ENCODE assay signal across 14 cellular contexts in the genomic region with DNA sequence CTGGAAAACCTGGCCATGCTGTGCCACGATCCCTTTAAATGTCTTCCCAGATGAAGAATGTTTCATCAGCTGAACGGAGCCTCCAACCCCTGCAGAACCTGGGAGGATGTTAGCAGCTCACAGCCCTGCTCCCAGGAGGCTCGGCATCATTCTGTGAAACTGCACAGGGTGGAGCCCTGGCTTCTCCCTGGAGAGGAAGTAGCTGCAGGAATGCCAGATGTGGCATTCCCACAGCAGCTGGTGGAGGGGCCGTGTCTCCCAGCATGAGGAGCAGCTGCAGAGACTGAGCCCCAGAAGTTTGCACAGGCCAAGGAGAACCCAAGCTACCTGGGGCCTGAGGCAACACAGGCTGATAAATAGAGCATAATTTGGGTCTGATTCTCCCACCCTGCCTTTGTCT.
DNase-seq lines count a peak whose midpoint lies in the region; ATAC-seq, FAIRE-seq and TF ChIP-seq lines count a peak whose summit lies in the region.
"Had no signal": no experiment of that assay in that cellular context is flagged by ENCODE, and none has a peak within 500 bp of the region (broad histone marks: within the 10 kb centered on the region; RNA-seq: fewer than 3 reads in every experiment).

No MANE protein-coding gene starts in this region.

- 39% methylated on average over 2 of the region's 4 CpGs; no CpG with 5 or more reads in 1 of the 2 experiments for WGBS in IMR-90 (ENCODE audit: extremely low coverage in 2 of 2, insufficient read length in 1 of 2), 2 experiments

- no peak overlapping the region for H3K56ac ChIP-seq in IMR-90 (ENCODE audit: extremely low read depth, insufficient read depth, low read length)

- DNase-seq in AG10803 (ENCODE audit: low read depth) (peak; percentile 57), IMR-90 (peak; percentile 33), dedifferentiated amniotic fluid mesenchymal stem cell (ENCODE audit: extremely low spot score) (peak; percentile 35), keratinocyte (ENCODE audit: low read depth, low spot score) (no peak), C1 segment of cervical spinal cord (lab: John Stamatoyannopoulos, UW) (no peak), MCF 10A (ENCODE audit: unreplicated experiment) (no peak), PC-3 (no peak)
- DNase-seq: activated CD4-positive, CD25-positive, alpha-beta regulatory T cell; activated naive CD8-positive, alpha-beta T cell treated with anti-CD3 and anti-CD28 coated beads, Interleukin-2, amount 10 ng/mL, durations not matched to agents 7 days and 5 days; cerebellar nuclear complex; midbrain had no signal

- CTCF ChIA-PET in IMR-90 (lab: Yijun Ruan, JAX) = interaction anchor here (1.4 kb wide), 1 partner anchor 379 kb away, joined by 3 read pairs; no protein-coding TSS in a partner anchor
- CTCF ChIA-PET in MCF 10A (lab: Yijun Ruan, JAX) = interaction anchor here (0.5 to 0.7 kb wide), 3 partner anchors 21 to 199 kb away, joined by 3 to 4 read pairs (median 3); no protein-coding TSS in a partner anchor
- CTCF ChIA-PET in PC-3 (lab: Charles Lee) = no interaction called here

- no peaks in the 10 kb centered on the region for H3K79me2 ChIP-seq in keratinocyte (ENCODE audit: control insufficient read depth, insufficient read depth, low read length)
- no peaks in the 10 kb centered on the region for H3K79me2 ChIP-seq in PC-3 (ENCODE audit: low read length)

- no peak overlapping the region for H3K18ac ChIP-seq in IMR-90 (ENCODE audit: low read depth, low read length)

- no peak overlapping the region for H3K27ac ChIP-seq in IMR-90 (ENCODE audit: insufficient read depth, low read length)
- H3K27ac ChIP-seq in keratinocyte (ENCODE audit: control insufficient read depth, insufficient read depth, low read length) = no peak overlapping the region
- no peak overlapping the region for H3K27ac ChIP-seq in PC-3 (ENCODE audit: low read length)
- H3K27ac ChIP-seq: suprapubic skin had no signal

- H3K23ac ChIP-seq in IMR-90 (ENCODE audit: low read depth, low read length) = no peak overlapping the region

- H2BK15ac ChIP-seq in IMR-90 (ENCODE audit: low read depth, low read length) = 0 out of 3 replicates have a peak overlapping the region, but pooled peaks have one; percentile 13

- FAIRE-seq in keratinocyte (lab: Jason Lieb, UNC) = peak; percentile 59
- FAIRE-seq: HTR-8/SVneo had no signal

- no peaks in the 10 kb centered on the region for H3K4me1 ChIP-seq in IMR-90 (ENCODE audit: control insufficient read depth, insufficient read depth, low read length)
- H3K4me1 ChIP-seq in keratinocyte (ENCODE audit: control insufficient read depth, extremely low read depth, insufficient read depth, low read length) = peaks cover 6% of the 10 kb centered on the region
- H3K4me1 ChIP-seq in PC-3 (ENCODE audit: insufficient read depth, low read length) = no peaks in the 10 kb centered on the region

- no peaks in the 10 kb centered on the region for H3K9me3 ChIP-seq in IMR-90 (ENCODE audit: control insufficient read depth, insufficient read depth, low read length)
- no peaks in the 10 kb centered on the region for H3K9me3 ChIP-seq in keratinocyte (ENCODE audit: control insufficient read depth, low read depth, low read length)
- no peaks in the 10 kb centered on the region for H3K9me3 ChIP-seq in PC-3 (ENCODE audit: low read length)
- H3K9me3 ChIP-seq: suprapubic skin had no signal

- peak overlapping the region; percentile 78 for H3K14ac ChIP-seq in IMR-90 (replicated peaks; ENCODE audit: low read depth, low read length)

- POLR2A ChIA-PET in IMR-90 (lab: Charles Lee; ENCODE audit: unreplicated experiment) = no interaction called here
- POLR2A ChIA-PET in MCF 10A (lab: Yijun Ruan, JAX) = no interaction called here
- POLR2A ChIA-PET in PC-3 (lab: Charles Lee; ENCODE audit: unreplicated experiment) = no interaction called here

- ATAC-seq in IMR-90 (ENCODE audit: low read depth) (peak; percentile 75), GM19324 (IDR thresholded peaks at IDR 0.05; ENCODE audit: low FRiP score, unreplicated experiment) (no peak), PC-3 (no peak)

- peak overlapping the region; percentile 43 for H2BK120ac ChIP-seq in IMR-90 (ENCODE audit: low read depth, low read length)

- H3K27me3 ChIP-seq in IMR-90 (ENCODE audit: control insufficient read depth, insufficient read depth, low read length) = peaks cover 14% of the 10 kb centered on the region
- no peaks in the 10 kb centered on the region for H3K27me3 ChIP-seq in keratinocyte (ENCODE audit: control insufficient read depth, extremely low read depth, insufficient read depth, low read length)
- no peaks in the 10 kb centered on the region for H3K27me3 ChIP-seq in PC-3 (ENCODE audit: low read length)
- H3K27me3 ChIP-seq: suprapubic skin had no signal

- H3K36me3 Mint-ChIP-seq in MCF 10A (ENCODE audit: insufficient read depth, unreplicated experiment) = no peaks in the 10 kb centered on the region
- H3K36me3 Mint-ChIP-seq: activated naive CD8-positive, alpha-beta T cell treated with anti-CD3 and anti-CD28 coated beads, Interleukin-2, amount 10 ng/mL, durations not matched to agents 7 days and 5 days had no signal

- no peaks in the 10 kb centered on the region for H3F3A ChIP-seq in PC-3 (ENCODE audit: low read length, unreplicated experiment)

- H2AK5ac ChIP-seq in IMR-90 (ENCODE audit: low read depth, low read length) = no peak overlapping the region

- TF ChIP-seq CTCF in AG10803 (conservative IDR thresholded peaks at IDR 0.05; ENCODE audit: low read length) = no peak
- no peak for TF ChIP-seq CTCF in IMR-90 (conservative IDR thresholded peaks at IDR 0.05; ENCODE audit: low read depth, low read length)
- peak in 1 of 3 experiments; percentile 10 for TF ChIP-seq CTCF in keratinocyte (optimal IDR thresholded peaks at IDR 0.05 in 1 of 3, IDR thresholded peaks at IDR 0.05 in 1 of 3, conservative IDR thresholded peaks at IDR 0.05 in 1 of 3; ENCODE audit: extremely low read depth in 1 of 3, insufficient read depth in 2 of 3, low read length in 3 of 3)
- no peak for TF ChIP-seq CTCF in MCF 10A (IDR thresholded peaks at IDR 0.05; ENCODE audit: unreplicated experiment)
- no peak for TF ChIP-seq CTCF in PC-3 (conservative IDR thresholded peaks at IDR 0.05; ENCODE audit: low read depth, low read length)

- no peak overlapping the region for H2BK5ac ChIP-seq in IMR-90 (ENCODE audit: low read depth, low read length, poor library complexity, severe bottlenecking)

- 0 out of 2 replicates have a peak overlapping the region, but pooled peaks have one; percentile 20 for H3K4me2 ChIP-seq in IMR-90 (ENCODE audit: low read depth, low read length)
- peak overlapping the region; percentile 13 for H3K4me2 ChIP-seq in keratinocyte (ENCODE audit: control insufficient read depth, extremely low read depth, insufficient read depth, low read depth, low read length)
- no peak overlapping the region for H3K4me2 ChIP-seq in PC-3 (ENCODE audit: low read length)

- no peaks in the 10 kb centered on the region for H3K79me1 ChIP-seq in IMR-90 (ENCODE audit: low read depth in 1 of 2, low read length in 2 of 2)

- no peaks in the 10 kb centered on the region for H3K36me3 ChIP-seq in IMR-90 (ENCODE audit: control insufficient read depth, insufficient read depth, low read length)
- no peaks in the 10 kb centered on the region for H3K36me3 ChIP-seq in keratinocyte (ENCODE audit: control insufficient read depth in 2 of 2, extremely low read depth in 1 of 2, insufficient read depth in 2 of 2, low read length in 2 of 2)
- H3K36me3 ChIP-seq in PC-3 (ENCODE audit: low read depth, low read length) = no peaks in the 10 kb centered on the region
- H3K36me3 ChIP-seq: suprapubic skin had no signal

- peak overlapping the region; percentile 39; the same call in 1 of the 2 replicates for H4K91ac ChIP-seq in IMR-90 (ENCODE audit: insufficient read depth, low read depth, low read length)

- no peaks in the 10 kb centered on the region for H3K9me2 ChIP-seq in PC-3 (replicated peaks; ENCODE audit: low read length)

- in situ Hi-C loops in IMR-90 (cut with MboI; ENCODE audit: low sequenced_read_pairs) = no loop called here

- TF ChIP-seq POLR2A in IMR-90 (IDR thresholded peaks at IDR 0.05; ENCODE audit: low read depth, low read length) = no peak

- BruUV-seq in IMR-90 (replicated peaks; lab: Mats Ljungman, UMichigan) = no TSS peak
- BruUV-seq in MCF 10A (replicated peaks; lab: Mats Ljungman, UMichigan) = no TSS peak
- BruUV-seq in PC-3 (replicated peaks; lab: Mats Ljungman, UMichigan) = no TSS peak

- H2AFZ ChIP-seq in IMR-90 (replicated peaks; ENCODE audit: low read length, poor library complexity) (peak overlapping the region; percentile 82), keratinocyte (ENCODE audit: control insufficient read depth, low read length) (peak overlapping the region; percentile 39), PC-3 (ENCODE audit: low read length) (no peak overlapping the region)

- H3K4me3 Mint-ChIP-seq in MCF 10A (ENCODE audit: unreplicated experiment) = no peak overlapping the region
- H3K4me3 Mint-ChIP-seq: activated naive CD8-positive, alpha-beta T cell treated with anti-CD3 and anti-CD28 coated beads, Interleukin-2, amount 10 ng/mL, durations not matched to agents 7 days and 5 days had no signal

- no peak overlapping the region for H3K27ac Mint-ChIP-seq in MCF 10A (ENCODE audit: low read depth, unreplicated experiment)
- H3K27ac Mint-ChIP-seq: activated naive CD8-positive, alpha-beta T cell treated with anti-CD3 and anti-CD28 coated beads, Interleukin-2, amount 10 ng/mL, durations not matched to agents 7 days and 5 days had no signal

- intact Hi-C loops in IMR-90 (cut with micrococcal nuclease) (no loop called here), MCF 10A (cut with micrococcal nuclease) (no loop called here), PC-3 (cut with micrococcal nuclease) (no loop called here)

- H4K5ac ChIP-seq in IMR-90 (ENCODE audit: low read depth, low read length) = no peak overlapping the region

- H3K27me3 Mint-ChIP-seq in MCF 10A (ENCODE audit: insufficient read depth, unreplicated experiment) = peaks cover 13% of the 10 kb centered on the region

- dilution Hi-C loops in IMR-90 (cut with HindIII; ENCODE audit: low sequenced_read_pairs, unreplicated experiment) (no loop called here), keratinocyte (cut with MboI; ENCODE audit: extremely low pct_ligation_motif_present, low sequenced_read_pairs) (no loop called here)

- H3K9me1 ChIP-seq in IMR-90 (ENCODE audit: insufficient read depth, low read length) (peaks cover 5% of the 10 kb centered on the region; the same call in 1 of the 2 replicates), keratinocyte (ENCODE audit: control insufficient read depth, extremely low read depth, insufficient read depth, low read length) (no peaks in the 10 kb centered on the region)

- no peak overlapping the region for H2AK9ac ChIP-seq in IMR-90 (replicated peaks; ENCODE audit: low read depth, low read length, poor library complexity)

- TF ChIP-seq RAD21 in IMR-90 (IDR thresholded peaks at IDR 0.05; ENCODE audit: low read length) = no peak

- no peaks in the 10 kb centered on the region for H3K4me1 Mint-ChIP-seq in MCF 10A (ENCODE audit: insufficient read depth, unreplicated experiment)

- H3K4ac ChIP-seq in IMR-90 (ENCODE audit: low read depth, low read length) = no peak overlapping the region; the same call in 1 of the 2 replicates

- H4K8ac ChIP-seq in IMR-90 (ENCODE audit: low read depth in 2 of 2, low read length in 2 of 2) = no peak overlapping the region

- H4K20me1 ChIP-seq in IMR-90 (ENCODE audit: insufficient read depth, low read length) (no peaks in the 10 kb centered on the region), keratinocyte (ENCODE audit: control insufficient read depth, extremely low read depth, insufficient read depth, low read length) (no peaks in the 10 kb centered on the region), PC-3 (ENCODE audit: low read length) (no peaks in the 10 kb centered on the region)

- H3K9me3 Mint-ChIP-seq in MCF 10A (ENCODE audit: unreplicated experiment) = no peaks in the 10 kb centered on the region

- H3K4me3 ChIP-seq in AG10803 (ENCODE audit: low read length) (no peak overlapping the region), IMR-90 (ENCODE audit: insufficient read depth, low read depth, low read length) (no peak overlapping the region), keratinocyte (ENCODE audit: control insufficient read depth in 2 of 3, extremely low read depth in 1 of 3, insufficient read depth in 2 of 3, low read depth in 1 of 3, low read length in 3 of 3) (no peak overlapping the region), PC-3 (ENCODE audit: low read length) (no peak overlapping the region)
- H3K4me3 ChIP-seq: suprapubic skin had no signal

- H2BK20ac ChIP-seq in IMR-90 (ENCODE audit: low read depth, low read length) = 0 out of 2 replicates have a peak overlapping the region, but pooled peaks have one; percentile 47

- H3K9ac ChIP-seq in IMR-90 (ENCODE audit: low read depth, low read length) (no peak overlapping the region), keratinocyte (ENCODE audit: control insufficient read depth, extremely low read depth, insufficient read depth, low read length) (no peak overlapping the region), PC-3 (ENCODE audit: low read length) (no peak overlapping the region)

Comparison
In these comparisons a context has a peak if more than half of its experiments do, and no peak if none do; other contexts are left out.
1. DNase-seq: peak in AG10803 (single experiment), IMR-90 (single experiment) and dedifferentiated amniotic fluid mesenchymal stem cell (single experiment); none in keratinocyte (single experiment), C1 segment of cervical spinal cord (0 of 14), MCF 10A (single experiment) and PC-3 (single experiment).